In the genomic region with DNA sequence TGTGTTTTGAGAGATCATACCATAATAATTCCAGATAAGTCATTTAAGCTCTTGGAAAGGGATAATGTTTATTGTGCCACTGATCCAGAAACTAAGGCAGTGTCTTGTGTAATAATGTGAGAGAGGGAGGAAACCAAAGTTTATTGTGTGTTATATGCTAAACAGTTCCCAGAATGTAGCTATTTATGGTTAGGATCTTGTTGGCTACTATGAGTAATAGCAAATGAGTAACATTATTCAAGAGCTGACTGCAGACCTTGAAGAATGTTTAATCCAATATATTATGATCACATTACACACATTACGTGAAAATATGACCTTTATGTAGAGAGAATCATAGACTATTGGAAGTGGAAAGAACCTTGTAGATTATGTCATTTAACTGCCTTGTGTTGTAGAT, we compare ENCODE assay signal across 1 cellular context.
A peak's percentile ranks its signal among the peaks of the same experiment; 100 is the strongest.
TF ChIP-seq lines count a peak whose summit lies in the region.

No MANE protein-coding gene starts in this region.

TF ChIP-seq in SK-N-SH treated with all-trans-retinoic acid at 6 μM for 48 hours, 23 proteins besides CTCF, POLR2A, EP300 and RAD21 (continued from another document):
- TF ChIP-seq ZNF8 (CRISPR knock-in tag; IDR thresholded peaks at IDR 0.05): no peak
- TF ChIP-seq, protein P1, sequence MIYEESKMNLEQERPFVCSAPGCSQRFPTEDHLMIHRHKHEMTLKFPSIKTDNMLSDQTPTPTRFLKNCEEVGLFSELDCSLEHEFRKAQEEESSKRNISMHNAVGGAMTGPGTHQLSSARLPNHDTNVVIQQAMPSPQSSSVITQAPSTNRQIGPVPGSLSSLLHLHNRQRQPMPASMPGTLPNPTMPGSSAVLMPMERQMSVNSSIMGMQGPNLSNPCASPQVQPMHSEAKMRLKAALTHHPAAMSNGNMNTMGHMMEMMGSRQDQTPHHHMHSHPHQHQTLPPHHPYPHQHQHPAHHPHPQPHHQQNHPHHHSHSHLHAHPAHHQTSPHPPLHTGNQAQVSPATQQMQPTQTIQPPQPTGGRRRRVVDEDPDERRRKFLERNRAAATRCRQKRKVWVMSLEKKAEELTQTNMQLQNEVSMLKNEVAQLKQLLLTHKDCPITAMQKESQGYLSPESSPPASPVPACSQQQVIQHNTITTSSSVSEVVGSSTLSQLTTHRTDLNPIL (CRISPR knock-in tag; IDR thresholded peaks at IDR 0.05; ENCODE audit: low read depth): no peak
- TF ChIP-seq ISL1 (CRISPR knock-in tag; IDR thresholded peaks at IDR 0.05): peak; percentile 19; the same call in 1 of the 2 replicates
